In the genomic region with DNA sequence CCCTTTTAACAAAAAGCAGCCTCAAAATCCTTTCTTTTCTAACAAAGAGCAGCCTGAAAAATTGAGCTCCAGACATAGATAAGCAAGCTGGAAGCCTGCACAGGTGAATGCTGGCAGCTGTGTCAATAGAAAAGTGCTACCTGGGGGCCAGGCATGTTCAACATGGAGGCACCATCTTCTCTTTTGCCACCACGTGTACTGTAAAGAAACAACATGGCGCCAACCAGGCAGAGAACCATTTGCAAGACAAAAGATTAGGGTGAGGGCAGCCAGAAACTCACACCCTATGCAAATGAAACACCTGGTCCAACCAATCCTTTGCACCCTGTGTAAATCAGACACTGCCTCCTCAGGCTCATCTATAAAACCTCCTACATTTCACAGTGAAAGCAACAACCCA, we compare ENCODE assay signal across 15 cellular contexts.
"Had no signal": no experiment of that assay in that cellular context is flagged by ENCODE, and none has a peak within 500 bp of the region (broad histone marks: within the 10 kb centered on the region; RNA-seq: fewer than 3 reads in every experiment).

No MANE protein-coding gene starts in this region.

- H3K27me3 ChIP-seq: brain microvascular endothelial cell, testis, upper lobe of right lung had no signal

- H3K27ac Mint-ChIP-seq: activated naive CD4-positive, alpha-beta T cell treated with anti-CD3 and anti-CD28 coated beads, Interleukin-2, amount 50 U/mL, for 24 hours; activated T-cell treated with anti-CD3 and anti-CD28 coated beads, Interleukin-2, amount 50 U/mL, for 24 hours had no signal

- H3K9me3 Mint-ChIP-seq: activated naive CD4-positive, alpha-beta T cell treated with anti-CD3 and anti-CD28 coated beads, Interleukin-2, amount 50 U/mL, for 24 hours; activated T-cell treated with anti-CD3 and anti-CD28 coated beads, Interleukin-2, amount 50 U/mL, for 24 hours; stimulated activated naive CD8-positive, alpha-beta T cell treated with anti-CD3 and anti-CD28 coated beads, Interleukin-15, amount 100 ng/mL, for 72 hours had no signal

- H3K4me3 Mint-ChIP-seq: activated naive CD4-positive, alpha-beta T cell treated with anti-CD3 and anti-CD28 coated beads, Interleukin-2, amount 50 U/mL, for 24 hours; activated T-cell treated with anti-CD3 and anti-CD28 coated beads, Interleukin-2, amount 50 U/mL, for 24 hours; stimulated activated naive CD8-positive, alpha-beta T cell treated with anti-CD3 and anti-CD28 coated beads, Interleukin-15, amount 100 ng/mL, for 72 hours had no signal

- DNase-seq: activated CD4-positive, alpha-beta T cell treated with anti-CD3 and anti-CD28 coated beads, Interleukin-2, amount 50 U/mL, for 4 hours; activated CD4-positive, CD25-positive, alpha-beta regulatory T cell treated with anti-CD3 and anti-CD28 coated beads, Interleukin-2, amount 50 U/mL, for 72 hours; activated effector memory CD4-positive, alpha-beta T cell treated with Interleukin-2 at 50 U/mL for 16 hours; activated T-cell treated with anti-CD3 and anti-CD28 coated beads, Interleukin-2, amount 50 U/mL, for 24 hours; amniotic stem cell; brain microvascular endothelial cell; effector memory CD4-positive, alpha-beta T cell; kidney; left ventricle myocardium superior; stimulated activated CD4-positive, alpha-beta T cell treated with anti-CD3 and anti-CD28 coated beads, Interleukin-15, amount 100 ng/mL, for 24 hours; stimulated activated CD4-positive, alpha-beta T cell treated with anti-CD3 and anti-CD28 coated beads, Interleukin-4, amount 100 ng/mL, for 4 hours; stimulated activated naive CD8-positive, alpha-beta T cell treated with anti-CD3 and anti-CD28 coated beads, Interleukin-15, amount 100 ng/mL, for 72 hours; testis; upper lobe of right lung had no signal

- ATAC-seq: left ventricle myocardium superior; stimulated activated naive CD8-positive, alpha-beta T cell treated with anti-CD3 and anti-CD28 coated beads, Interleukin-15, amount 100 ng/mL, for 72 hours; upper lobe of right lung had no signal

- H3K36me3 ChIP-seq: brain microvascular endothelial cell, upper lobe of right lung had no signal

- H3K27me3 Mint-ChIP-seq: activated T-cell treated with anti-CD3 and anti-CD28 coated beads, Interleukin-2, amount 50 U/mL, for 24 hours had no signal

- H3K4me1 ChIP-seq: testis had no signal

- H3K36me3 Mint-ChIP-seq: activated naive CD4-positive, alpha-beta T cell treated with anti-CD3 and anti-CD28 coated beads, Interleukin-2, amount 50 U/mL, for 24 hours had no signal

- H3K9me3 ChIP-seq: testis, upper lobe of right lung had no signal

- H3K4me1 Mint-ChIP-seq: activated naive CD4-positive, alpha-beta T cell treated with anti-CD3 and anti-CD28 coated beads, Interleukin-2, amount 50 U/mL, for 24 hours; stimulated activated naive CD8-positive, alpha-beta T cell treated with anti-CD3 and anti-CD28 coated beads, Interleukin-15, amount 100 ng/mL, for 72 hours had no signal

- H3K4me3 ChIP-seq: testis, upper lobe of right lung had no signal

- H3K27ac ChIP-seq: brain microvascular endothelial cell, testis, upper lobe of right lung had no signal
